ENCODE assay signal across 16 cellular contexts in the genomic region with DNA sequence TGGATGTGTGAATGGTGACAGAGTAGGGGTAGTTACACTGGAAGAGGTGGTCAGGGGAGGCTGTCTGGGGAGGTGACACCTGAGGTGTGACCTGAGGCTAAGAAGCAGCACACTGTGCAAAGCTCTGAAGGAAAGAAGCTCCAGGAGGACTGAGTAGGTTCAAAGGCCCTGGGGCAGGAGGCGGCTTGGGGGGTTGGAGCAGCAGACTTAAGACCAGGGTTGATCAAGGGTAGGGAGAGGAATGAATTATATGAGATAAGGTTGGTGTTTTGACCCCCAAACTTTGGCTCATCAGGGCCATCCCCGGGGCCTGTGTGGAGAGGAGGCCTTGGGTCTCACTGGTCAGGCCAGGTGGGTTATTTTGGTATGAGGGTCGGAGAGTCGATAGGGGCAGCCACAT.
"Had no signal": no experiment of that assay in that cellular context is flagged by ENCODE, and none has a peak within 500 bp of the region (broad histone marks: within the 10 kb centered on the region; RNA-seq: fewer than 3 reads in every experiment).

No MANE protein-coding gene starts in this region.

- H3K36me3 ChIP-seq: left ventricle myocardium inferior, pancreas, tibial nerve had no signal

- H3K4me3 ChIP-seq: left ventricle myocardium inferior, pancreas, tibial nerve had no signal

- DNase-seq: activated naive CD4-positive, alpha-beta T cell; activated T-cell treated with anti-CD3 and anti-CD28 coated beads, Interleukin-2, amount 50 U/mL, for 1 hour; central memory CD4-positive, alpha-beta T cell; cortex of kidney; erythroblast; foreskin fibroblast; left ventricle myocardium inferior; midbrain; natural killer cell; right cardiac atrium; stimulated activated CD4-positive, alpha-beta T cell treated with anti-CD3 and anti-CD28 coated beads, Interleukin-1b, Interleukin-23, amount 100 ng/mL, for 48 hours had no signal

- FAIRE-seq: astrocyte, endometrium, pancreas, urothelium cell line had no signal

- ATAC-seq: natural killer cell, pancreas, right cardiac atrium had no signal

- H3K9me3 ChIP-seq: left ventricle myocardium inferior, pancreas, tibial nerve had no signal

- H3K27ac ChIP-seq: left ventricle myocardium inferior, pancreas, tibial nerve had no signal

- H3K4me1 ChIP-seq: pancreas had no signal
